ENCODE assay signal across 1 cellular context in genomic region chr7:539731-540411, GRCh38.
TF ChIP-seq lines count a peak whose summit lies in the region.

No MANE protein-coding gene starts in this region.

TF ChIP-seq in HepG2, 621 proteins besides CTCF, POLR2A, EP300 and RAD21 (continued from another document and continues in another):
- TF ChIP-seq ZNF414 (CRISPR knock-in tag; IDR thresholded peaks at IDR 0.05): no peak
- 0 out of 2 replicates have a peak, but pooled peaks have one; percentile 27 for TF ChIP-seq HMG20B (CRISPR knock-in tag; conservative IDR thresholded peaks at IDR 0.05)
- TF ChIP-seq, protein P1, sequence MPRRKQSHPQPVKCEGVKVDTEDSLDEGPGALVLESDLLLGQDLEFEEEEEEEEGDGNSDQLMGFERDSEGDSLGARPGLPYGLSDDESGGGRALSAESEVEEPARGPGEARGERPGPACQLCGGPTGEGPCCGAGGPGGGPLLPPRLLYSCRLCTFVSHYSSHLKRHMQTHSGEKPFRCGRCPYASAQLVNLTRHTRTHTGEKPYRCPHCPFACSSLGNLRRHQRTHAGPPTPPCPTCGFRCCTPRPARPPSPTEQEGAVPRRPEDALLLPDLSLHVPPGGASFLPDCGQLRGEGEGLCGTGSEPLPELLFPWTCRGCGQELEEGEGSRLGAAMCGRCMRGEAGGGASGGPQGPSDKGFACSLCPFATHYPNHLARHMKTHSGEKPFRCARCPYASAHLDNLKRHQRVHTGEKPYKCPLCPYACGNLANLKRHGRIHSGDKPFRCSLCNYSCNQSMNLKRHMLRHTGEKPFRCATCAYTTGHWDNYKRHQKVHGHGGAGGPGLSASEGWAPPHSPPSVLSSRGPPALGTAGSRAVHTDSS (CRISPR knock-in tag; conservative IDR thresholded peaks at IDR 0.05): no peak
- TF ChIP-seq RBM39 (IDR thresholded peaks at IDR 0.05; ENCODE audit: low read depth, low read length, poor library complexity, severe bottlenecking): no peak
- no peak for TF ChIP-seq RORA (CRISPR knock-in tag; IDR thresholded peaks at IDR 0.05)
- no peak for TF ChIP-seq ZNF703 (CRISPR knock-in tag; IDR thresholded peaks at IDR 0.05; ENCODE audit: borderline replicate concordance)
- TF ChIP-seq CCDC6 (CRISPR knock-in tag; IDR thresholded peaks at IDR 0.05): no peak
- no peak for TF ChIP-seq ZSCAN29 (CRISPR knock-in tag; conservative IDR thresholded peaks at IDR 0.05)
- 0 out of 2 replicates have a peak, but pooled peaks have one; percentile 34 for TF ChIP-seq ERF (CRISPR knock-in tag; IDR thresholded peaks at IDR 0.05)
- no peak for TF ChIP-seq ZNF670 (CRISPR knock-in tag; IDR thresholded peaks at IDR 0.05; ENCODE audit: borderline replicate concordance)
- no peak for TF ChIP-seq SP1 (IDR thresholded peaks at IDR 0.05)
- TF ChIP-seq SP1 (CRISPR knock-in tag; IDR thresholded peaks at IDR 0.05): peak; percentile 50; the same call in 1 of the 2 replicates
- TF ChIP-seq POLR2AphosphoS5 (IDR thresholded peaks at IDR 0.05; ENCODE audit: low read depth, low read length): no peak
- no peak for TF ChIP-seq ZNF441 (CRISPR knock-in tag; IDR thresholded peaks at IDR 0.05; ENCODE audit: borderline replicate concordance)
- TF ChIP-seq RFXANK (CRISPR knock-in tag; IDR thresholded peaks at IDR 0.05): no peak
- TF ChIP-seq, protein P2, sequence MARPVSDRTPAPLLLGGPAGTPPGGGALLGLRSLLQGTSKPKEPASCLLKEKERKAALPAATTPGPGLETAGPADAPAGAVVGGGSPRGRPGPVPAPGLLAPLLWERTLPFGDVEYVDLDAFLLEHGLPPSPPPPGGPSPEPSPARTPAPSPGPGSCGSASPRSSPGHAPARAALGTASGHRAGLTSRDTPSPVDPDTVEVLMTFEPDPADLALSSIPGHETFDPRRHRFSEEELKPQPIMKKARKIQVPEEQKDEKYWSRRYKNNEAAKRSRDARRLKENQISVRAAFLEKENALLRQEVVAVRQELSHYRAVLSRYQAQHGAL (CRISPR knock-in tag; IDR thresholded peaks at IDR 0.05; ENCODE audit: not compliant biosample characterization): no peak
- TF ChIP-seq NFE2L1 (CRISPR knock-in tag; IDR thresholded peaks at IDR 0.05; ENCODE audit: borderline replicate concordance): no peak
- peak; percentile 34; the same call in 1 of the 2 replicates for TF ChIP-seq ZNF777 (CRISPR knock-in tag; IDR thresholded peaks at IDR 0.05)
- no peak for TF ChIP-seq ZNF275 (CRISPR knock-in tag; IDR thresholded peaks at IDR 0.05; ENCODE audit: borderline replicate concordance)
- peak; percentile 42; the same call in 1 of the 2 replicates for TF ChIP-seq DR1 (CRISPR knock-in tag; IDR thresholded peaks at IDR 0.05)
- no peak for TF ChIP-seq JARID2 (CRISPR knock-in tag; IDR thresholded peaks at IDR 0.05; ENCODE audit: insufficient replicate concordance)
- TF ChIP-seq ZNF253 (CRISPR knock-in tag; IDR thresholded peaks at IDR 0.05; ENCODE audit: borderline replicate concordance): no peak
- no peak for TF ChIP-seq SMAD3 (CRISPR knock-in tag; IDR thresholded peaks at IDR 0.05)
- no peak for TF ChIP-seq ZNF83 (CRISPR knock-in tag; IDR thresholded peaks at IDR 0.05; ENCODE audit: borderline replicate concordance)
- TF ChIP-seq, protein P3, sequence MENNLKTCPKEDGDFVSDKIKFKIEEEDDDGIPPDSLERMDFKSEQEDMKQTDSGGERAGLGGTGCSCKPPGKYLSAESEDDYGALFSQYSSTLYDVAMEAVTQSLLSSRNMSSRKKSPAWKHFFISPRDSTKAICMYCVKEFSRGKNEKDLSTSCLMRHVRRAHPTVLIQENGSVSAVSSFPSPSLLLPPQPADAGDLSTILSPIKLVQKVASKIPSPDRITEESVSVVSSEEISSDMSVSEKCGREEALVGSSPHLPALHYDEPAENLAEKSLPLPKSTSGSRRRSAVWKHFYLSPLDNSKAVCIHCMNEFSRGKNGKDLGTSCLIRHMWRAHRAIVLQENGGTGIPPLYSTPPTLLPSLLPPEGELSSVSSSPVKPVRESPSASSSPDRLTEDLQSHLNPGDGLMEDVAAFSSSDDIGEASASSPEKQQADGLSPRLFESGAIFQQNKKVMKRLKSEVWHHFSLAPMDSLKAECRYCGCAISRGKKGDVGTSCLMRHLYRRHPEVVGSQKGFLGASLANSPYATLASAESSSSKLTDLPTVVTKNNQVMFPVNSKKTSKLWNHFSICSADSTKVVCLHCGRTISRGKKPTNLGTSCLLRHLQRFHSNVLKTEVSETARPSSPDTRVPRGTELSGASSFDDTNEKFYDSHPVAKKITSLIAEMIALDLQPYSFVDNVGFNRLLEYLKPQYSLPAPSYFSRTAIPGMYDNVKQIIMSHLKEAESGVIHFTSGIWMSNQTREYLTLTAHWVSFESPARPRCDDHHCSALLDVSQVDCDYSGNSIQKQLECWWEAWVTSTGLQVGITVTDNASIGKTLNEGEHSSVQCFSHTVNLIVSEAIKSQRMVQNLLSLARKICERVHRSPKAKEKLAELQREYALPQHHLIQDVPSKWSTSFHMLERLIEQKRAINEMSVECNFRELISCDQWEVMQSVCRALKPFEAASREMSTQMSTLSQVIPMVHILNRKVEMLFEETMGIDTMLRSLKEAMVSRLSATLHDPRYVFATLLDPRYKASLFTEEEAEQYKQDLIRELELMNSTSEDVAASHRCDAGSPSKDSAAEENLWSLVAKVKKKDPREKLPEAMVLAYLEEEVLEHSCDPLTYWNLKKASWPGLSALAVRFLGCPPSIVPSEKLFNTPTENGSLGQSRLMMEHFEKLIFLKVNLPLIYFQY (CRISPR knock-in tag; IDR thresholded peaks at IDR 0.05; ENCODE audit: borderline replicate concordance): peak; percentile 87
- TF ChIP-seq KMT2B (CRISPR knock-in tag; IDR thresholded peaks at IDR 0.05): no peak
- no peak for TF ChIP-seq ZSCAN20 (CRISPR knock-in tag; IDR thresholded peaks at IDR 0.05; ENCODE audit: borderline replicate concordance)
- no peak for TF ChIP-seq ZFP91 (CRISPR knock-in tag; IDR thresholded peaks at IDR 0.05; ENCODE audit: borderline replicate concordance)
- TF ChIP-seq TMF1 (CRISPR knock-in tag; IDR thresholded peaks at IDR 0.05; ENCODE audit: low read depth): no peak
- no peak for TF ChIP-seq KDM1A (CRISPR knock-in tag; IDR thresholded peaks at IDR 0.05)
- TF ChIP-seq, protein P4, sequence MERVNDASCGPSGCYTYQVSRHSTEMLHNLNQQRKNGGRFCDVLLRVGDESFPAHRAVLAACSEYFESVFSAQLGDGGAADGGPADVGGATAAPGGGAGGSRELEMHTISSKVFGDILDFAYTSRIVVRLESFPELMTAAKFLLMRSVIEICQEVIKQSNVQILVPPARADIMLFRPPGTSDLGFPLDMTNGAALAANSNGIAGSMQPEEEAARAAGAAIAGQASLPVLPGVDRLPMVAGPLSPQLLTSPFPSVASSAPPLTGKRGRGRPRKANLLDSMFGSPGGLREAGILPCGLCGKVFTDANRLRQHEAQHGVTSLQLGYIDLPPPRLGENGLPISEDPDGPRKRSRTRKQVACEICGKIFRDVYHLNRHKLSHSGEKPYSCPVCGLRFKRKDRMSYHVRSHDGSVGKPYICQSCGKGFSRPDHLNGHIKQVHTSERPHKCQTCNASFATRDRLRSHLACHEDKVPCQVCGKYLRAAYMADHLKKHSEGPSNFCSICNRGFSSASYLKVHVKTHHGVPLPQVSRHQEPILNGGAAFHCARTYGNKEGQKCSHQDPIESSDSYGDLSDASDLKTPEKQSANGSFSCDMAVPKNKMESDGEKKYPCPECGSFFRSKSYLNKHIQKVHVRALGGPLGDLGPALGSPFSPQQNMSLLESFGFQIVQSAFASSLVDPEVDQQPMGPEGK (CRISPR knock-in tag; IDR thresholded peaks at IDR 0.05): peak; percentile 90
- no peak for TF ChIP-seq ZNF775 (CRISPR knock-in tag; IDR thresholded peaks at IDR 0.05; ENCODE audit: borderline replicate concordance)
- TF ChIP-seq NFIB (CRISPR knock-in tag; IDR thresholded peaks at IDR 0.05; ENCODE audit: borderline replicate concordance): no peak
- no peak for TF ChIP-seq ZNF468 (CRISPR knock-in tag; IDR thresholded peaks at IDR 0.05)
- no peak for TF ChIP-seq SRSF4 (IDR thresholded peaks at IDR 0.05; ENCODE audit: low read depth, low read length, poor library complexity, severe bottlenecking)
- TF ChIP-seq ZSCAN21 (CRISPR knock-in tag; IDR thresholded peaks at IDR 0.05; ENCODE audit: borderline replicate concordance): no peak
- TF ChIP-seq YEATS2 (CRISPR knock-in tag; IDR thresholded peaks at IDR 0.05; ENCODE audit: borderline replicate concordance): no peak; the same call in 1 of the 2 replicates
- no peak for TF ChIP-seq ZNF20 (CRISPR knock-in tag; IDR thresholded peaks at IDR 0.05)
- no peak for TF ChIP-seq ZNF17 (CRISPR knock-in tag; IDR thresholded peaks at IDR 0.05)
- TF ChIP-seq MTF1 (CRISPR knock-in tag; IDR thresholded peaks at IDR 0.05): no peak
- no peak for TF ChIP-seq TRIM22 (IDR thresholded peaks at IDR 0.05)
- TF ChIP-seq, protein P5, sequence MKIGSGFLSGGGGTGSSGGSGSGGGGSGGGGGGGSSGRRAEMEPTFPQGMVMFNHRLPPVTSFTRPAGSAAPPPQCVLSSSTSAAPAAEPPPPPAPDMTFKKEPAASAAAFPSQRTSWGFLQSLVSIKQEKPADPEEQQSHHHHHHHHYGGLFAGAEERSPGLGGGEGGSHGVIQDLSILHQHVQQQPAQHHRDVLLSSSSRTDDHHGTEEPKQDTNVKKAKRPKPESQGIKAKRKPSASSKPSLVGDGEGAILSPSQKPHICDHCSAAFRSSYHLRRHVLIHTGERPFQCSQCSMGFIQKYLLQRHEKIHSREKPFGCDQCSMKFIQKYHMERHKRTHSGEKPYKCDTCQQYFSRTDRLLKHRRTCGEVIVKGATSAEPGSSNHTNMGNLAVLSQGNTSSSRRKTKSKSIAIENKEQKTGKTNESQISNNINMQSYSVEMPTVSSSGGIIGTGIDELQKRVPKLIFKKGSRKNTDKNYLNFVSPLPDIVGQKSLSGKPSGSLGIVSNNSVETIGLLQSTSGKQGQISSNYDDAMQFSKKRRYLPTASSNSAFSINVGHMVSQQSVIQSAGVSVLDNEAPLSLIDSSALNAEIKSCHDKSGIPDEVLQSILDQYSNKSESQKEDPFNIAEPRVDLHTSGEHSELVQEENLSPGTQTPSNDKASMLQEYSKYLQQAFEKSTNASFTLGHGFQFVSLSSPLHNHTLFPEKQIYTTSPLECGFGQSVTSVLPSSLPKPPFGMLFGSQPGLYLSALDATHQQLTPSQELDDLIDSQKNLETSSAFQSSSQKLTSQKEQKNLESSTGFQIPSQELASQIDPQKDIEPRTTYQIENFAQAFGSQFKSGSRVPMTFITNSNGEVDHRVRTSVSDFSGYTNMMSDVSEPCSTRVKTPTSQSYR (CRISPR knock-in tag; IDR thresholded peaks at IDR 0.05; ENCODE audit: borderline replicate concordance): no peak
- TF ChIP-seq, protein P6, sequence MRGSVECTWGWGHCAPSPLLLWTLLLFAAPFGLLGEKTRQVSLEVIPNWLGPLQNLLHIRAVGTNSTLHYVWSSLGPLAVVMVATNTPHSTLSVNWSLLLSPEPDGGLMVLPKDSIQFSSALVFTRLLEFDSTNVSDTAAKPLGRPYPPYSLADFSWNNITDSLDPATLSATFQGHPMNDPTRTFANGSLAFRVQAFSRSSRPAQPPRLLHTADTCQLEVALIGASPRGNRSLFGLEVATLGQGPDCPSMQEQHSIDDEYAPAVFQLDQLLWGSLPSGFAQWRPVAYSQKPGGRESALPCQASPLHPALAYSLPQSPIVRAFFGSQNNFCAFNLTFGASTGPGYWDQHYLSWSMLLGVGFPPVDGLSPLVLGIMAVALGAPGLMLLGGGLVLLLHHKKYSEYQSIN (CRISPR knock-in tag; IDR thresholded peaks at IDR 0.05; ENCODE audit: borderline replicate concordance): no peak
- TF ChIP-seq ZBTB39 (CRISPR knock-in tag; IDR thresholded peaks at IDR 0.05): no peak
